ENCODE assay signal across 24 cellular contexts in genomic region chr9:78491402-78491801, GRCh38.
"Had no signal": no experiment of that assay in that cellular context is flagged by ENCODE, and none has a peak within 500 bp of the region (broad histone marks: within the 10 kb centered on the region; RNA-seq: fewer than 3 reads in every experiment).

No MANE protein-coding gene starts in this region.

- H3K27ac ChIP-seq: ovary, parathyroid adenoma, psoas muscle, right lobe of liver, sigmoid colon, stomach, thoracic aorta, thyroid gland, tibial nerve, upper lobe of left lung, vagina had no signal

- H3K79me2 ChIP-seq: parathyroid adenoma had no signal

- H3K4me1 ChIP-seq: parathyroid adenoma, psoas muscle, right lobe of liver, sigmoid colon, stomach, thyroid gland, tibial nerve, upper lobe of left lung, vagina had no signal

- H3K27me3 ChIP-seq: ovary, right lobe of liver, sigmoid colon, stomach, thyroid gland, tibial nerve, upper lobe of left lung, vagina had no signal

- H2AFZ ChIP-seq: parathyroid adenoma had no signal

- H3K9me3 ChIP-seq: ovary, psoas muscle, right lobe of liver, sigmoid colon, stomach, thoracic aorta, thyroid gland, tibial nerve, upper lobe of left lung, vagina had no signal

- H3K36me3 ChIP-seq: ovary, right lobe of liver, sigmoid colon, stomach, thoracic aorta, thyroid gland, tibial nerve, upper lobe of left lung, vagina had no signal

- H3K4me3 ChIP-seq: ovary, psoas muscle, right lobe of liver, sigmoid colon, stomach, thoracic aorta, thyroid gland, tibial nerve, upper lobe of left lung, vagina had no signal

- H3K9ac ChIP-seq: parathyroid adenoma had no signal

- DNase-seq: naive thymus-derived CD4-positive, alpha-beta T cell; natural killer cell; occipital lobe; ovary; posterior cingulate gyrus; psoas muscle; right cardiac atrium; right lobe of liver; sigmoid colon; small intestine; stimulated activated CD4-positive, alpha-beta T cell treated with anti-CD3 and anti-CD28 coated beads, Interleukin-15, amount 100 ng/mL, for 24 hours; stimulated activated CD4-positive, alpha-beta T cell treated with anti-CD3 and anti-CD28 coated beads, Interleukin-2, amount 100 ng/mL, for 24 hours; stimulated activated CD4-positive, alpha-beta T cell treated with anti-CD3 and anti-CD28 coated beads, Interleukin-2, amount 100 ng/mL, for 48 hours; stimulated activated CD4-positive, alpha-beta T cell treated with anti-CD3 and anti-CD28 coated beads, Interleukin-4, amount 100 ng/mL, for 24 hours; stimulated activated naive B cell treated with anti-CD40 and anti-IgM and Interleukin-4, amounts not matched to agents 10 μg/mL and 1 μg/mL and 100 μg/mL, for 72 hours; stimulated activated naive CD4-positive, alpha-beta T cell treated with Interleukin-2 at 50 U/mL for 16 hours; stomach; thyroid gland; trophoblast cell; upper lobe of left lung had no signal
